In the genomic region with DNA sequence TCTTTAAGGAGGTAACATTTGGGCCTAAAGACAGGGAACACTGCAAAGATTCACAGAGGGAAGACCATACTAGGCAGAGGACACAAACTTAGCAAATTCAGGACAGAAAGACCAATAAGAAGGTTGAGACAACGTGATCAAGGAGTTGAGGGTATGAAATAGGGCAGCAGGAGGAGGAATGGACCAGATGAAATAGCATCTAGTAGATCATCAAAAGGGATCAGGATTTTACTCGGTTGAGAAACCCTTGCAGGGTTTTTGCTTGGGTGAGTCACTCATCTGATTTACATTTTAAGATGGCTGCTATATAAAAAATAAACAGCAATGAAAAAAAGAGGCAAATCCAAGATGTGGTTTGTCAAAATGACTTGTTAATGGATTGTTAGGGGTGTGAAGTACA, we compare ENCODE assay signal across 10 cellular contexts. TPM values are rescaled to one million over a fixed set of nuclear protein-coding genes. Genes with fewer than 3 reads are reported as not detected.
DNase-seq lines count a peak whose midpoint lies in the region; ATAC-seq and TF ChIP-seq lines count a peak whose summit lies in the region.
"Had no signal": no experiment of that assay in that cellular context is flagged by ENCODE, and none has a peak within 500 bp of the region (broad histone marks: within the 10 kb centered on the region; RNA-seq: fewer than 3 reads in every experiment).

No MANE protein-coding gene starts in this region.

- H3K79me2 ChIP-seq in ACC112 (ENCODE audit: control insufficient read depth, insufficient read depth, low read length, unreplicated experiment) (peaks cover 96% of the 10 kb centered on the region), GM23338 (replicated peaks; ENCODE audit: insufficient read depth) (peaks cover 96% of the 10 kb centered on the region)

- DNase-seq in GM23338 (ENCODE audit: low spot score) (peak; percentile 15), immature natural killer cell (no peak), COLO829 (ENCODE audit: low spot score) (no peak), thyroid gland (no peak)
- no peak for DNase-seq in activated CD8-positive, alpha-beta T cell treated with anti-CD3 and anti-CD28 coated beads, Interleukin-2, amount 10 ng/mL, durations not matched to agents 7 days and 5 days
- DNase-seq: upper lobe of right lung had no signal

- CTCF ChIA-PET in activated CD8-positive, alpha-beta T cell treated with anti-CD3 and anti-CD28 coated beads, Interleukin-2, amount 10 ng/mL, durations not matched to agents 7 days and 5 days (lab: Charles Lee) = interaction anchor here (3.9 kb wide), 1 partner anchor 32 kb away, joined by 28 read pairs; no protein-coding TSS in a partner anchor

- H4K20me1 ChIP-seq in GM23338 (replicated peaks; ENCODE audit: insufficient read depth) = peaks cover 84% of the 10 kb centered on the region

- H3K4me3 ChIP-seq in ACC112 (ENCODE audit: low read depth, low read length) (peak overlapping the region; percentile 52), GM23338 (peak overlapping the region; percentile 13; the same call in 1 of the 2 replicates), thyroid gland (replicated peaks in 1 of 3) (no peak overlapping the region)
- H3K4me3 ChIP-seq: upper lobe of right lung had no signal

- no peak for ATAC-seq in GM23338
- ATAC-seq in activated CD8-positive, alpha-beta T cell treated with anti-CD3 and anti-CD28 coated beads, Interleukin-2, amount 10 ng/mL, durations not matched to agents 7 days and 5 days = no peak
- no peak for ATAC-seq in HG03521 (IDR thresholded peaks at IDR 0.05; ENCODE audit: unreplicated experiment)
- ATAC-seq in HG03196 (IDR thresholded peaks at IDR 0.05; ENCODE audit: unreplicated experiment) = no peak
- ATAC-seq: upper lobe of right lung had no signal

- H3K27me3 ChIP-seq in ACC112 (ENCODE audit: insufficient read depth, low read length) (no peaks in the 10 kb centered on the region), GM23338 (ENCODE audit: insufficient read depth) (no peaks in the 10 kb centered on the region), thyroid gland (no peaks in the 10 kb centered on the region)
- H3K27me3 ChIP-seq: upper lobe of right lung had no signal

- H3F3A ChIP-seq in GM23338 (replicated peaks; ENCODE audit: low read depth) = no peaks in the 10 kb centered on the region

- H3K4me3 Mint-ChIP-seq in GM23338 = peak overlapping the region; percentile 35
- peak overlapping the region; percentile 19 for H3K4me3 Mint-ChIP-seq in activated CD8-positive, alpha-beta T cell treated with anti-CD3 and anti-CD28 coated beads, Interleukin-2, amount 10 ng/mL, durations not matched to agents 7 days and 5 days
- H3K4me3 Mint-ChIP-seq in immature natural killer cell = peak overlapping the region; percentile 20 to 79 (median 69)

- H3K27me3 Mint-ChIP-seq in GM23338 (ENCODE audit: insufficient read depth, low read depth, poor library complexity) (peaks cover 13% of the 10 kb centered on the region), immature natural killer cell (ENCODE audit: low read depth in 3 of 3) (peaks cover 15 to 21% (median 17%) of the 10 kb centered on the region in 3 donors)
- H3K27me3 Mint-ChIP-seq in activated CD8-positive, alpha-beta T cell treated with anti-CD3 and anti-CD28 coated beads, Interleukin-2, amount 10 ng/mL, durations not matched to agents 7 days and 5 days (ENCODE audit: low read depth) = no peaks in the 10 kb centered on the region

- H3K36me3 ChIP-seq in ACC112 (ENCODE audit: insufficient read depth, low read length) = peaks cover 15% of the 10 kb centered on the region
- H3K36me3 ChIP-seq in GM23338 (ENCODE audit: insufficient read depth) = peaks cover 13% of the 10 kb centered on the region; the same call in 1 of the 2 replicates
- H3K36me3 ChIP-seq in thyroid gland = no peaks in the 10 kb centered on the region

- TF ChIP-seq CTCF in GM23338 (conservative IDR thresholded peaks at IDR 0.05; ENCODE audit: low read depth in 2 of 2) = no peak
- TF ChIP-seq CTCF in thyroid gland (IDR thresholded peaks at IDR 0.05) = no peak

- peak overlapping the region; percentile 36 for H3K4me2 ChIP-seq in GM23338

- TF ChIP-seq POLR2A in thyroid gland (IDR thresholded peaks at IDR 0.05) = no peak

- POLR2A ChIA-PET in activated CD8-positive, alpha-beta T cell treated with anti-CD3 and anti-CD28 coated beads, Interleukin-2, amount 10 ng/mL, durations not matched to agents 7 days and 5 days (lab: Charles Lee) = interaction anchor here (1.3 to 6.1 kb wide), 2 partner anchors 32 to 34 kb away, joined by 3 to 140 read pairs; a partner anchor contains a TSS

- H3K27ac ChIP-seq in ACC112 (ENCODE audit: low read depth, low read length) = peak overlapping the region; percentile 16; the same call in 1 of the 2 replicates
- H3K27ac ChIP-seq in GM23338 (ENCODE audit: low read depth) = no peak overlapping the region; the same call in 1 of the 2 replicates
- H3K27ac ChIP-seq in thyroid gland = no peak overlapping the region
- H3K27ac ChIP-seq: upper lobe of right lung had no signal

- intact Hi-C loops in thyroid gland (cut with DNase I) = no loop called here

- peaks cover 2% of the 10 kb centered on the region; the same call in 2 of the 3 replicates for H3K9me3 Mint-ChIP-seq in GM23338
- H3K9me3 Mint-ChIP-seq in activated CD8-positive, alpha-beta T cell treated with anti-CD3 and anti-CD28 coated beads, Interleukin-2, amount 10 ng/mL, durations not matched to agents 7 days and 5 days (ENCODE audit: insufficient read depth) = no peaks in the 10 kb centered on the region
- no peaks in the 10 kb centered on the region for H3K9me3 Mint-ChIP-seq in immature natural killer cell

- H3K9me2 ChIP-seq in GM23338 (ENCODE audit: insufficient read depth) = no peaks in the 10 kb centered on the region

- 29 to 44% methylated on average over 2 of the region's 2 CpGs for WGBS in thyroid gland, 2 donors

- H3K4me1 ChIP-seq in ACC112 (ENCODE audit: control insufficient read depth, insufficient read depth, low read length, unreplicated experiment) = peaks cover 70% of the 10 kb centered on the region
- H3K4me1 ChIP-seq in GM23338 (ENCODE audit: insufficient read depth) = peaks cover 20% of the 10 kb centered on the region
- H3K4me1 ChIP-seq in thyroid gland = peaks cover 57 to 64% of the 10 kb centered on the region in 2 donors

- H3K36me3 Mint-ChIP-seq in GM23338 (ENCODE audit: low read depth) (peaks cover 33% of the 10 kb centered on the region; the same call in 2 of the 3 replicates), immature natural killer cell (peaks cover 0 to 5% (median 4%) of the 10 kb centered on the region in 3 donors)
- H3K36me3 Mint-ChIP-seq in activated CD8-positive, alpha-beta T cell treated with anti-CD3 and anti-CD28 coated beads, Interleukin-2, amount 10 ng/mL, durations not matched to agents 7 days and 5 days (ENCODE audit: low read depth) = peaks cover 67% of the 10 kb centered on the region

- H2AFZ ChIP-seq in ACC112 (ENCODE audit: low read length, unreplicated experiment) (no peak overlapping the region), GM23338 (no peak overlapping the region)

- H3K27ac Mint-ChIP-seq in GM23338 (peak overlapping the region; percentile 47), immature natural killer cell (peak overlapping the region; percentile 41 to 100 (median 76))
- H3K27ac Mint-ChIP-seq in activated CD8-positive, alpha-beta T cell treated with anti-CD3 and anti-CD28 coated beads, Interleukin-2, amount 10 ng/mL, durations not matched to agents 7 days and 5 days = peak overlapping the region; percentile 67

- H3K9me3 ChIP-seq in thyroid gland = no peaks in the 10 kb centered on the region
- H3K9me3 ChIP-seq: upper lobe of right lung had no signal

- H3K4me1 Mint-ChIP-seq in GM23338 (peaks cover 44% of the 10 kb centered on the region), immature natural killer cell (peaks cover 88% of the 10 kb centered on the region in 2 donors)
- H3K4me1 Mint-ChIP-seq in activated CD8-positive, alpha-beta T cell treated with anti-CD3 and anti-CD28 coated beads, Interleukin-2, amount 10 ng/mL, durations not matched to agents 7 days and 5 days (ENCODE audit: low read depth) = peaks cover 73% of the 10 kb centered on the region

TF ChIP-seq in GM23338, 12 proteins besides CTCF, POLR2A, EP300 and RAD21:
- no peak for TF ChIP-seq STAT1 (IDR thresholded peaks at IDR 0.05; ENCODE audit: unreplicated experiment)
- no peak for TF ChIP-seq CREB1 (CRISPR knock-in tag; IDR thresholded peaks at IDR 0.05; ENCODE audit: low read depth)
- TF ChIP-seq ZNF114 (CRISPR knock-in tag; IDR thresholded peaks at IDR 0.05) = no peak
- TF ChIP-seq NANOG (IDR thresholded peaks at IDR 0.05; ENCODE audit: borderline replicate concordance) = no peak
- no peak for TF ChIP-seq JUNB (IDR thresholded peaks at IDR 0.05; ENCODE audit: unreplicated experiment)
- TF ChIP-seq POLR2AphosphoS5 (IDR thresholded peaks at IDR 0.05; ENCODE audit: low read depth) = no peak

RNA-seq across cellular contexts. Expression of a gene that starts 4.7 kb away (rescaled TPM):
- total RNA-seq in GM23338 (2014; rRNA removed; shearing (Covaris generic)) = 133 and 141 TPM in 2 replicates
- 109 and 151 TPM in 2 replicates for polyA plus RNA-seq in GM23338 (2016; fragmentation: Nextera tagmentation; extraction: Ambion mirVana)
- 100 to 1,000 TPM; 126 to 133 TPM for total RNA-seq in activated CD8-positive, alpha-beta T cell treated with anti-CD3 and anti-CD28 coated beads, Interleukin-2, amount 10 ng/mL, durations not matched to agents 7 days and 5 days
- 100 to 1,000 TPM in 1 of 3 donors, 10 to 100 TPM in 2; 69.9 to 113 (median 81.5) TPM for polyA plus RNA-seq in immature natural killer cell
- 100 to 1,000 TPM; 149 to 209 (median 169) TPM for total RNA-seq in thyroid gland

RNA-seq across cellular contexts. Expression of a gene that starts 34.8 kb away (rescaled TPM):
- 6.1 and 7.4 TPM in 2 replicates for total RNA-seq in GM23338 (2014; rRNA removed; shearing (Covaris generic))
- polyA plus RNA-seq in GM23338 (2016; fragmentation: Nextera tagmentation; extraction: Ambion mirVana) = 10.3 and 13.5 TPM in 2 replicates
- total RNA-seq in activated CD8-positive, alpha-beta T cell treated with anti-CD3 and anti-CD28 coated beads, Interleukin-2, amount 10 ng/mL, durations not matched to agents 7 days and 5 days = 10 to 100 TPM; 27.2 to 27.9 TPM
- polyA plus RNA-seq in immature natural killer cell = under 1 TPM in 2 of 3 donors, not detected in 1; 0.51 to 0.62 TPM
- under 1 TPM in 2 of 4 donors, not detected in 2; 0.54 to 0.59 TPM for total RNA-seq in thyroid gland
- total RNA-seq: cardiac septum had no signal

Comparison
In these comparisons a context has a peak if more than half of its experiments do, and no peak if none do; other contexts are left out.
1. H3K4me3 ChIP-seq: peak in ACC112 (single experiment) and GM23338 (single experiment); none in thyroid gland (0 of 3).
2. H3K4me3 Mint-ChIP-seq: peak in every context shown above with its lines; median percentile 69 in immature natural killer cell; 35 in GM23338; 19 in activated CD8-positive, alpha-beta T cell treated with anti-CD3 and anti-CD28 coated beads, Interleukin-2, amount 10 ng/mL, durations not matched to agents 7 days and 5 days.
3. Peak in every context shown above with its lines, with median percentiles within 50 percentile points of each other: H3K27ac Mint-ChIP-seq.